In the genomic region with DNA sequence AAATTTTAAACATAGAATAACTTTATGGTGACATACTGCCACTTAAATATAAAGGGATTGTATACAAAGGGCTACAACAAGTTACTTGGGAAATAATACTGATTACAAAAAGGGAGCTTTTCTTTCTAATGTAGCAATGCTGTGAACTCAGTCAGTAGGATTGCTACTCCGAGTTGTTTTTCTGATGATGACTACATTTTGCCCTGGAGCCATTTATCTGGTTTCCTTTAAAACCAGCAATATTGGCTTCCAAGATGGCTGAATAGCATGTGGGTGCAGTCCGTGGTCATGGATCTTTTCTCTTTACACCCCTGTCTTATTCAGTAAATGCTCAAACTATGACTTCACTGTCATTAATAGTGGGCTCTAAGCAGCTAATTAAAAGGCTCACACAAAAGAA, we compare ENCODE assay signal across 23 cellular contexts.
A peak's percentile ranks its signal among the peaks of the same experiment; 100 is the strongest.
DNase-seq lines count a peak whose midpoint lies in the region; ATAC-seq, FAIRE-seq and TF ChIP-seq lines count a peak whose summit lies in the region.
"Had no signal": no experiment of that assay in that cellular context is flagged by ENCODE, and none has a peak within 500 bp of the region (broad histone marks: within the 10 kb centered on the region; RNA-seq: fewer than 3 reads in every experiment).

No MANE protein-coding gene starts in this region.

- POLR2A ChIA-PET in H1 (lab: Charles Lee; ENCODE audit: partially characterized antibody): no interaction called here

- no peaks in the 10 kb centered on the region for H3K79me1 ChIP-seq in H1 (ENCODE audit: low read depth, low read length)
- H3K79me1 ChIP-seq in trophoblast cell (ENCODE audit: low read length): peaks cover 4% of the 10 kb centered on the region

- 90% methylated on average over 2 of the region's 2 CpGs; no CpG with 5 or more reads in 1 of the 2 experiments for WGBS in H1 (ENCODE audit: extremely low coverage in 1 of 2, insufficient coverage in 1 of 2, insufficient read length in 1 of 2, insufficient replicate concordance in 2 of 2, low coverage in 1 of 2, low lambda C conversion rate in 2 of 2, missing lambda C conversion rate in 1 of 2), 2 experiments
- no CpG with 5 or more reads among the region's 2 CpGs for WGBS in trophoblast cell (ENCODE audit: extremely low coverage, insufficient coverage, insufficient read length)

- CTCF ChIA-PET in H1 (lab: Charles Lee; ENCODE audit: partially characterized antibody): interaction anchor here (1.1 to 1.6 kb wide), 4 partner anchors 15 to 49 kb away, joined by 3 to 4 read pairs (median 3); no protein-coding TSS in a partner anchor

- H3K4me1 ChIP-seq in H1 (replicated peaks in 1 of 4; ENCODE audit: control insufficient read depth in 3 of 4, insufficient read depth in 4 of 4, low read length in 3 of 4) (no peaks in the 10 kb centered on the region), trophoblast cell (ENCODE audit: control insufficient read depth in 1 of 2, insufficient read depth in 2 of 2, low read length in 2 of 2) (peaks cover 0 to 2% of the 10 kb centered on the region in 2 experiments)
- H3K4me1 ChIP-seq: colonic mucosa, left lung had no signal

- ATAC-seq in GM18868 (IDR thresholded peaks at IDR 0.05; ENCODE audit: unreplicated experiment) (no peak), HG03520 (IDR thresholded peaks at IDR 0.05; ENCODE audit: unreplicated experiment) (no peak)
- ATAC-seq: effector memory CD8-positive, alpha-beta T cell; esophagus mucosa; left lung had no signal

- TF ChIP-seq POLR2A in H1 (IDR thresholded peaks at IDR 0.05; ENCODE audit: control extremely low read depth in 1 of 2, low read depth in 2 of 2, low read length in 2 of 2): no peak

- no peak overlapping the region for H3K4me3 ChIP-seq in H1 (ENCODE audit: extremely low read depth in 1 of 4, insufficient read depth in 2 of 4, low read depth in 3 of 4, low read length in 4 of 4)
- no peak overlapping the region for H3K4me3 ChIP-seq in trophoblast cell (ENCODE audit: low read depth, low read length)
- H3K4me3 ChIP-seq: cardiac muscle cell, colonic mucosa, left lung had no signal

- no peaks in the 10 kb centered on the region for H3K23me2 ChIP-seq in H1 (ENCODE audit: low read depth, low read length)

- H4K91ac ChIP-seq in H1 (replicated peaks; ENCODE audit: insufficient read length, low read length): no peak overlapping the region
- H4K91ac ChIP-seq in trophoblast cell (ENCODE audit: low read depth, low read length): no peak overlapping the region

- H4K20me1 ChIP-seq in H1 (replicated peaks in 1 of 2; ENCODE audit: control insufficient read depth in 1 of 2, insufficient read depth in 2 of 2, low read length in 2 of 2): no peaks in the 10 kb centered on the region

- H3K27ac Mint-ChIP-seq in progenitor cell of endocrine pancreas (no peak overlapping the region), glutamatergic neuron (ENCODE audit: unreplicated experiment) (no peak overlapping the region)
- H3K27ac Mint-ChIP-seq: effector memory CD8-positive, alpha-beta T cell; IgD-negative memory B cell; immature natural killer cell had no signal

- no peaks in the 10 kb centered on the region for H3K79me2 ChIP-seq in H1 (ENCODE audit: control insufficient read depth in 1 of 2, insufficient read depth in 2 of 2, low read length in 2 of 2)
- H3K79me2 ChIP-seq in trophoblast cell (ENCODE audit: control insufficient read depth, insufficient read depth, low read length, poor library complexity): no peaks in the 10 kb centered on the region

- H3K27ac ChIP-seq in H1 (ENCODE audit: low read depth, low read length) (no peak overlapping the region), trophoblast cell (ENCODE audit: low read depth, low read length) (no peak overlapping the region)
- H3K27ac ChIP-seq: cardiac muscle cell, colonic mucosa, left lung had no signal

- no peak overlapping the region for H4K5ac ChIP-seq in H1 (ENCODE audit: insufficient read length, low read depth, low read length)

- H3K14ac ChIP-seq in H1 (ENCODE audit: insufficient read length) (no peak overlapping the region), trophoblast cell (ENCODE audit: low read length) (no peak overlapping the region)

- H3K18ac ChIP-seq in H1 (ENCODE audit: extremely low read depth, low read length): no peak overlapping the region
- H3K18ac ChIP-seq in trophoblast cell (ENCODE audit: low read length): no peak overlapping the region

- H2AFZ ChIP-seq in H1 (ENCODE audit: low read length) (peak overlapping the region; percentile 94; the same call in 1 of the 2 replicates), trophoblast cell (ENCODE audit: insufficient read depth, low read length, poor library complexity) (no peak overlapping the region)

- TF ChIP-seq CTCF in H1 (IDR thresholded peaks at IDR 0.05; ENCODE audit: control extremely low read depth in 1 of 3, insufficient read depth in 1 of 3, low read depth in 1 of 3, low read length in 3 of 3) (no peak), progenitor cell of endocrine pancreas (IDR thresholded peaks at IDR 0.05; ENCODE audit: unreplicated experiment) (no peak), glutamatergic neuron (IDR thresholded peaks at IDR 0.05; ENCODE audit: partially characterized antibody, unreplicated experiment) (no peak)

- H3K9ac ChIP-seq in H1 (replicated peaks in 1 of 4; ENCODE audit: extremely low read depth in 1 of 4, low read depth in 3 of 4, low read length in 3 of 4) (no peak overlapping the region), trophoblast cell (ENCODE audit: low read length) (no peak overlapping the region)

- no peaks in the 10 kb centered on the region for H3K27me3 Mint-ChIP-seq in progenitor cell of endocrine pancreas
- H3K27me3 Mint-ChIP-seq in glutamatergic neuron (ENCODE audit: unreplicated experiment): no peaks in the 10 kb centered on the region

- H4K12ac ChIP-seq in trophoblast cell (ENCODE audit: low read depth, low read length): no peak overlapping the region

- H2BK12ac ChIP-seq in H1 (ENCODE audit: low read depth, low read length) (no peak overlapping the region), trophoblast cell (ENCODE audit: low read length) (no peak overlapping the region)

- no peak overlapping the region for H3K56ac ChIP-seq in H1 (replicated peaks; ENCODE audit: insufficient read length, low read depth, low read length)

- DNase-seq in GM04504 (ENCODE audit: low read depth) (peak; percentile 3), RPMI7951 (ENCODE audit: low read depth) (peak; percentile 79), H1 (ENCODE audit: low read depth in 1 of 2, low spot score in 2 of 2) (no peak), trophoblast cell (peak; percentile 62 to 90), progenitor cell of endocrine pancreas (ENCODE audit: low spot score, unreplicated experiment) (no peak), glutamatergic neuron (no peak)
- DNase-seq: activated CD4-positive, alpha-beta T cell treated with anti-CD3 and anti-CD28 coated beads, Interleukin-2, amount 50 U/mL, for 48 hours; activated naive CD4-positive, alpha-beta T cell treated with Interleukin-2 at 50 U/mL for 16 hours; colonic mucosa; effector memory CD8-positive, alpha-beta T cell; hypothalamus; immature natural killer cell; left lung; NCI-H2081; NCI-H748 treated with DMSO at 0.1 percent for 48 hours; nucleus accumbens; RPMI8226; stimulated activated naive CD4-positive, alpha-beta T cell treated with Interleukin-2 at 50 U/mL for 16 hours had no signal

- H2AK5ac ChIP-seq in H1 (ENCODE audit: low read depth, low read length) (no peak overlapping the region), trophoblast cell (ENCODE audit: low read length) (no peak overlapping the region)

- no peak overlapping the region for H3K4me2 ChIP-seq in H1 (ENCODE audit: insufficient read depth in 1 of 2, low read depth in 2 of 2, low read length in 2 of 2)
- H3K4me2 ChIP-seq in trophoblast cell (ENCODE audit: low read length): no peak overlapping the region

- no peaks in the 10 kb centered on the region for H3K27me3 ChIP-seq in H1 (replicated peaks in 1 of 4; ENCODE audit: control insufficient read depth in 3 of 4, extremely low read depth in 1 of 4, insufficient read depth in 3 of 4, low read length in 3 of 4)
- H3K27me3 ChIP-seq in trophoblast cell (ENCODE audit: insufficient read depth, low read length): no peaks in the 10 kb centered on the region
- H3K27me3 ChIP-seq: cardiac muscle cell, colonic mucosa, left lung had no signal

- no peak overlapping the region for H2BK15ac ChIP-seq in H1 (ENCODE audit: low read length)

- no peaks in the 10 kb centered on the region for H3K36me3 Mint-ChIP-seq in progenitor cell of endocrine pancreas (ENCODE audit: insufficient read depth)
- H3K36me3 Mint-ChIP-seq in glutamatergic neuron (ENCODE audit: unreplicated experiment): no peaks in the 10 kb centered on the region
- H3K36me3 Mint-ChIP-seq: IgD-negative memory B cell had no signal

- H3K4me1 Mint-ChIP-seq in progenitor cell of endocrine pancreas (ENCODE audit: low read depth) (no peaks in the 10 kb centered on the region), glutamatergic neuron (ENCODE audit: low read depth, unreplicated experiment) (no peaks in the 10 kb centered on the region)
- H3K4me1 Mint-ChIP-seq: IgD-negative memory B cell, immature natural killer cell had no signal

- no peak for TF ChIP-seq EP300 in H1 (IDR thresholded peaks at IDR 0.05; ENCODE audit: borderline replicate concordance in 1 of 2, low read depth in 2 of 2, low read length in 2 of 2)

- H3K4ac ChIP-seq in H1 (replicated peaks; ENCODE audit: insufficient read length, low read depth, low read length) (no peak overlapping the region), trophoblast cell (ENCODE audit: low read depth, low read length) (no peak overlapping the region)

- H3K4me3 Mint-ChIP-seq in progenitor cell of endocrine pancreas (ENCODE audit: low read depth) (no peak overlapping the region), glutamatergic neuron (ENCODE audit: unreplicated experiment) (no peak overlapping the region)
- H3K4me3 Mint-ChIP-seq: effector memory CD8-positive, alpha-beta T cell; IgD-negative memory B cell; immature natural killer cell had no signal

- H2BK5ac ChIP-seq in H1 (ENCODE audit: low read depth, low read length): no peak overlapping the region
- H2BK5ac ChIP-seq in trophoblast cell (ENCODE audit: low read depth, low read length, poor library complexity): no peak overlapping the region

- no peak overlapping the region for H2BK120ac ChIP-seq in H1 (replicated peaks; ENCODE audit: low read depth, low read length)
- no peak overlapping the region for H2BK120ac ChIP-seq in trophoblast cell (ENCODE audit: insufficient read depth, low read length, poor library complexity)

- H2BK20ac ChIP-seq in H1 (ENCODE audit: low read length): no peak overlapping the region

- no peaks in the 10 kb centered on the region for H3K9me3 ChIP-seq in H1 (ENCODE audit: insufficient read depth in 2 of 2, low read depth in 1 of 2, low read length in 1 of 2)
- H3K9me3 ChIP-seq in trophoblast cell (ENCODE audit: insufficient read depth, low read depth, low read length): no peaks in the 10 kb centered on the region
- H3K9me3 ChIP-seq: colonic mucosa, left lung had no signal

- no peak for TF ChIP-seq RAD21 in H1 (IDR thresholded peaks at IDR 0.05 in 1 of 2, conservative IDR thresholded peaks at IDR 0.05 in 1 of 2; ENCODE audit: low read depth in 2 of 2, low read length in 2 of 2)

- no peaks in the 10 kb centered on the region for H3K9me3 Mint-ChIP-seq in progenitor cell of endocrine pancreas (ENCODE audit: low read depth)
- H3K9me3 Mint-ChIP-seq in glutamatergic neuron (ENCODE audit: unreplicated experiment): no peaks in the 10 kb centered on the region
- H3K9me3 Mint-ChIP-seq: effector memory CD8-positive, alpha-beta T cell; IgD-negative memory B cell had no signal

- H3K23ac ChIP-seq in H1 (ENCODE audit: insufficient read length) (no peak overlapping the region), trophoblast cell (ENCODE audit: low read length) (no peak overlapping the region)

- no peaks in the 10 kb centered on the region for H3K36me3 ChIP-seq in H1 (ENCODE audit: control insufficient read depth in 2 of 4, insufficient read depth in 4 of 4, low read length in 3 of 4)
- H3K36me3 ChIP-seq in trophoblast cell (ENCODE audit: control insufficient read depth in 1 of 2, insufficient read depth in 2 of 2, low read length in 2 of 2): no peaks in the 10 kb centered on the region
- H3K36me3 ChIP-seq: cardiac muscle cell, colonic mucosa, left lung had no signal

- no peak for FAIRE-seq in H1 (lab: Jason Lieb, UNC)

- no peak overlapping the region for H4K8ac ChIP-seq in H1 (ENCODE audit: extremely low read depth, insufficient read depth, low read length)
- H4K8ac ChIP-seq in trophoblast cell (ENCODE audit: low read depth, low read length): no peak overlapping the region

Comparison
In these comparisons a context has a peak if more than half of its experiments do, and no peak if none do; other contexts are left out.
1. DNase-seq: peak in GM04504 (single experiment), RPMI7951 (single experiment) and trophoblast cell (2 of 2); none in H1 (0 of 2), progenitor cell of endocrine pancreas (single experiment) and glutamatergic neuron (single experiment).